8 cellular contexts compared by ENCODE assay signal in genomic region chr11:126310229-126310991, GRCh38. TPM values are rescaled to one million over a fixed set of nuclear protein-coding genes. Genes with fewer than 3 reads are reported as not detected.
DNase-seq lines count a peak whose midpoint lies in the region; ATAC-seq lines count a peak whose summit lies in the region.

No MANE protein-coding gene starts in this region.

- H3K4me1 Mint-ChIP-seq in activated CD4-positive, alpha-beta memory T cell treated with anti-CD3 and anti-CD28 coated beads, Interleukin-2, amount 10 ng/mL, durations not matched to agents 7 days and 5 days, result peaks cover 27% of the 10 kb centered on the region
- H3K4me1 Mint-ChIP-seq in effector memory CD8-positive, alpha-beta T cell (ENCODE audit: low read depth in 2 of 2), result peaks cover 30 to 44% of the 10 kb centered on the region in 2 donors

- H3K27ac Mint-ChIP-seq in activated CD4-positive, alpha-beta memory T cell treated with anti-CD3 and anti-CD28 coated beads, Interleukin-2, amount 10 ng/mL, durations not matched to agents 7 days and 5 days, result no peak overlapping the region
- H3K27ac Mint-ChIP-seq in effector memory CD8-positive, alpha-beta T cell, result peak overlapping the region; percentile 72 to 79

- H3K4me3 Mint-ChIP-seq in activated CD4-positive, alpha-beta memory T cell treated with anti-CD3 and anti-CD28 coated beads, Interleukin-2, amount 10 ng/mL, durations not matched to agents 7 days and 5 days, result no peak overlapping the region
- H3K4me3 Mint-ChIP-seq in effector memory CD8-positive, alpha-beta T cell, result no peak overlapping the region

- ATAC-seq in HG03095 (IDR thresholded peaks at IDR 0.05; ENCODE audit: unreplicated experiment), result peak; percentile 31
- ATAC-seq in effector memory CD8-positive, alpha-beta T cell (replicated peaks), result peak; percentile 83
- ATAC-seq in stimulated activated naive CD8-positive, alpha-beta T cell treated with anti-CD3 and anti-CD28 coated beads, Interleukin-15, Interleukin-2, amounts not matched to agents 100 U/mL and 50 U/mL, for 24 hours, result peak; percentile 78

- POLR2A ChIA-PET in activated CD4-positive, alpha-beta memory T cell treated with anti-CD3 and anti-CD28 coated beads, Interleukin-2, amount 10 ng/mL, durations not matched to agents 7 days and 5 days (lab: Charles Lee), result interaction anchor here (1.7 kb wide), 1 partner anchor 170 kb away, joined by 4 read pairs; no protein-coding TSS in a partner anchor

- peak; percentile 36 for DNase-seq in NK-92 treated with Interleukin-12 subunit alpha and Interleukin-12 subunit beta, amount 100 ng/mL, for 24 hours (lab: John Stamatoyannopoulos, UW)
- DNase-seq in NK-92 (lab: John Stamatoyannopoulos, UW; ENCODE audit: unreplicated experiment), result no peak
- DNase-seq in NCI-H69 (lab: John Stamatoyannopoulos, UW), result peak; percentile 77
- DNase-seq in activated CD4-positive, alpha-beta memory T cell treated with anti-CD3 and anti-CD28 coated beads, Interleukin-2, amount 10 ng/mL, durations not matched to agents 7 days and 5 days, result peak; percentile 65
- peak; percentile 50 to 54 (median 53) for DNase-seq in effector memory CD8-positive, alpha-beta T cell
- peak; percentile 92 for DNase-seq in medulla oblongata (ENCODE audit: extremely low spot score)
- DNase-seq in stimulated activated naive CD8-positive, alpha-beta T cell treated with anti-CD3 and anti-CD28 coated beads, Interleukin-15, Interleukin-2, amounts not matched to agents 100 U/mL and 50 U/mL, for 24 hours, result peak; percentile 72

- H3K27me3 Mint-ChIP-seq in activated CD4-positive, alpha-beta memory T cell treated with anti-CD3 and anti-CD28 coated beads, Interleukin-2, amount 10 ng/mL, durations not matched to agents 7 days and 5 days, result no peaks in the 10 kb centered on the region
- H3K27me3 Mint-ChIP-seq in effector memory CD8-positive, alpha-beta T cell, result no peaks in the 10 kb centered on the region

- CTCF ChIA-PET in activated CD4-positive, alpha-beta memory T cell treated with anti-CD3 and anti-CD28 coated beads, Interleukin-2, amount 10 ng/mL, durations not matched to agents 7 days and 5 days (lab: Charles Lee), result interaction anchor here (0.9 to 4.0 kb wide), 15 partner anchors 9 to 175 kb away, joined by 3 to 57 read pairs (median 4); partner anchors contain the start of gene ST3GAL4

- peaks cover 51% of the 10 kb centered on the region for H3K36me3 Mint-ChIP-seq in activated CD4-positive, alpha-beta memory T cell treated with anti-CD3 and anti-CD28 coated beads, Interleukin-2, amount 10 ng/mL, durations not matched to agents 7 days and 5 days (ENCODE audit: low read depth)
- H3K36me3 Mint-ChIP-seq in effector memory CD8-positive, alpha-beta T cell (ENCODE audit: insufficient read depth), result peaks cover 18% of the 10 kb centered on the region

- H3K9me3 Mint-ChIP-seq in activated CD4-positive, alpha-beta memory T cell treated with anti-CD3 and anti-CD28 coated beads, Interleukin-2, amount 10 ng/mL, durations not matched to agents 7 days and 5 days, result no peaks in the 10 kb centered on the region
- H3K9me3 Mint-ChIP-seq in effector memory CD8-positive, alpha-beta T cell, result no peaks in the 10 kb centered on the region

RNA-seq across cellular contexts. Expression of gene DCPS, which starts 6.5 kb away (rescaled TPM):
- 10 to 100 TPM; 34.5 to 35.8 TPM for total RNA-seq in activated CD4-positive, alpha-beta memory T cell treated with anti-CD3 and anti-CD28 coated beads, Interleukin-2, amount 10 ng/mL, durations not matched to agents 7 days and 5 days

RNA-seq across cellular contexts. Expression of gene TIRAP, which starts 27.5 kb away (rescaled TPM):
- 10 to 100 TPM; 14.2 to 17.0 TPM for total RNA-seq in activated CD4-positive, alpha-beta memory T cell treated with anti-CD3 and anti-CD28 coated beads, Interleukin-2, amount 10 ng/mL, durations not matched to agents 7 days and 5 days

RNA-seq across cellular contexts. Expression of gene FOXRED1, which starts 41.5 kb away (rescaled TPM):
- 10 to 100 TPM; 34.4 to 36.4 TPM for total RNA-seq in activated CD4-positive, alpha-beta memory T cell treated with anti-CD3 and anti-CD28 coated beads, Interleukin-2, amount 10 ng/mL, durations not matched to agents 7 days and 5 days

RNA-seq across cellular contexts. Expression of gene SRPRA, which starts 41.7 kb away (rescaled TPM):
- 100 to 1,000 TPM; 121 to 125 TPM for total RNA-seq in activated CD4-positive, alpha-beta memory T cell treated with anti-CD3 and anti-CD28 coated beads, Interleukin-2, amount 10 ng/mL, durations not matched to agents 7 days and 5 days

RNA-seq across cellular contexts. Expression of gene ST3GAL4, which starts 45.1 kb away (rescaled TPM):
- 1 to 10 TPM; 7.4 to 8.5 TPM for total RNA-seq in activated CD4-positive, alpha-beta memory T cell treated with anti-CD3 and anti-CD28 coated beads, Interleukin-2, amount 10 ng/mL, durations not matched to agents 7 days and 5 days

Comparison
In these comparisons a context has a peak if more than half of its experiments do, and no peak if none do; other contexts are left out.
1. ATAC-seq: peak in every context shown above with its lines; median percentile 83 in effector memory CD8-positive, alpha-beta T cell; 78 in stimulated activated naive CD8-positive, alpha-beta T cell treated with anti-CD3 and anti-CD28 coated beads, Interleukin-15, Interleukin-2, amounts not matched to agents 100 U/mL and 50 U/mL, for 24 hours; 31 in HG03095.